ENCODE assay signal across 8 cellular contexts in the genomic region with DNA sequence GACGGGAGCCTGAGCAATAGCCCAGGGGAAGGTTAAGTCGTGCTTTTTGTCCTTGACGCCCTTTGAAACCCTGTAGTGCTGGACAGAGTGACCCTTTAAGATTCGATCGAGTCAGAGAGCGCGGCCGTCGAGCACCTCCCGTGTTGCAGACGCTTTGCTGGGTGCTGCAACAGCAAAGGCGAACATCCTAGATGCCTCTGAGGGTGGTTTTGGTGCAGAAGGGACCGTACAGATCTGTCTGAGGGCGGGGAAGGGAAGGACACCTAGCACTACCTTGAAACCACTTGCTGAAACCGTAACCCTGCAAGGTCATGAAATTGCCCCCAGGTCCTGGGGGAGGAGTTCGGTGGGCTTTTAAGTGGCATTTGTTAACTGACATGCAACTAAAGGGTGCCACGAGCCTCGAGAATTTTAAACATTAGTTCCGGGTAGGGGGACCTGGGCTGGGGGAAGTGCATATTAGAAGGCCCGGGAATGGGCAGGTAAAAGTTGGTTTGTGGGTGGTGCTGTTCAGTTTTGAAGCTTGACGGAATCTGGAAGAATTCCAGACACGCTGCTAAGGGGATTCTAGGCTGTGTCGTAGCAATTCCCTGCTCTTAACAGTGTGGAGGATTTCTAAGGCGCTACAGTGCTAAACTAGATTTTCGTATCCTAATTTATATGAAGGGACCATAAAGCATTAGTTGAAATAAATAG. TPM values are rescaled to one million over a fixed set of nuclear protein-coding genes. Genes with fewer than 3 reads are reported as not detected.
DNase-seq lines count a peak whose midpoint lies in the region; ATAC-seq and TF ChIP-seq lines count a peak whose summit lies in the region.
"Had no signal": no experiment of that assay in that cellular context is flagged by ENCODE, and none has a peak within 500 bp of the region (broad histone marks: within the 10 kb centered on the region; RNA-seq: fewer than 3 reads in every experiment).

No MANE protein-coding gene starts in this region.

- intact Hi-C loops in colonic mucosa (cut with DNase I): loop anchor here (2.0 kb wide), 1 partner anchor 26 kb away; no protein-coding TSS in a partner anchor

- H3K9me2 ChIP-seq in Karpas-422 (replicated peaks; ENCODE audit: insufficient read depth, low read length): no peaks in the 10 kb centered on the region

- peaks cover 20% of the 10 kb centered on the region for H3K36me3 Mint-ChIP-seq in activated naive CD4-positive, alpha-beta T cell treated with anti-CD3 and anti-CD28 coated beads, Interleukin-2, amount 10 ng/mL, durations not matched to agents 7 days and 5 days

- H3K4me2 ChIP-seq in Karpas-422 (ENCODE audit: low read depth, low read length, poor library complexity, severe bottlenecking): peak overlapping the region; percentile 99

- H3K9ac ChIP-seq in Karpas-422 (ENCODE audit: low read length) (peak overlapping the region; percentile 96), colonic mucosa (ENCODE audit: low read depth in 2 of 2, low read length in 2 of 2) (peak overlapping the region; percentile 95 to 97)

- H4K20me1 ChIP-seq in Karpas-422 (ENCODE audit: insufficient read depth, low read depth, low read length): peaks cover 51% of the 10 kb centered on the region

- no peak overlapping the region for H3K4me3 Mint-ChIP-seq in activated naive CD4-positive, alpha-beta T cell treated with anti-CD3 and anti-CD28 coated beads, Interleukin-2, amount 10 ng/mL, durations not matched to agents 7 days and 5 days

- H3K36me3 ChIP-seq in Karpas-422 (ENCODE audit: insufficient read depth, low read length): peaks cover 9% of the 10 kb centered on the region
- no peaks in the 10 kb centered on the region for H3K36me3 ChIP-seq in colonic mucosa

- peaks cover 56% of the 10 kb centered on the region for H3K4me1 Mint-ChIP-seq in activated naive CD4-positive, alpha-beta T cell treated with anti-CD3 and anti-CD28 coated beads, Interleukin-2, amount 10 ng/mL, durations not matched to agents 7 days and 5 days

- H3K27me3 Mint-ChIP-seq in activated naive CD4-positive, alpha-beta T cell treated with anti-CD3 and anti-CD28 coated beads, Interleukin-2, amount 10 ng/mL, durations not matched to agents 7 days and 5 days: no peaks in the 10 kb centered on the region

- H3K9me3 Mint-ChIP-seq in activated naive CD4-positive, alpha-beta T cell treated with anti-CD3 and anti-CD28 coated beads, Interleukin-2, amount 10 ng/mL, durations not matched to agents 7 days and 5 days: no peaks in the 10 kb centered on the region
- H3K9me3 Mint-ChIP-seq: activated naive CD4-positive, alpha-beta T cell treated with anti-CD3 and anti-CD28 coated beads, Interleukin-2, amount 50 U/mL, for 72 hours had no signal

- H3K4me3 ChIP-seq in GM12875 (ENCODE audit: low read depth, low read length): peak overlapping the region; percentile 76
- peak overlapping the region; percentile 97 for H3K4me3 ChIP-seq in Karpas-422 (ENCODE audit: low read length)
- H3K4me3 ChIP-seq in colonic mucosa: peak overlapping the region; percentile 95
- peak overlapping the region; percentile 96 for H3K4me3 ChIP-seq in mononuclear cell (ENCODE audit: low read length)

- DNase-seq in Karpas-422 (peak; percentile 56), colonic mucosa (peak; percentile 49), T1000 (lab: John Stamatoyannopoulos, UW) (no peak)
- no peak for DNase-seq in activated naive CD4-positive, alpha-beta T cell treated with anti-CD3 and anti-CD28 coated beads, Interleukin-2, amount 10 ng/mL, durations not matched to agents 7 days and 5 days

- ATAC-seq in GM21717 (IDR thresholded peaks at IDR 0.05; ENCODE audit: unreplicated experiment): peak; percentile 19

- CTCF ChIA-PET in activated naive CD4-positive, alpha-beta T cell treated with anti-CD3 and anti-CD28 coated beads, Interleukin-2, amount 10 ng/mL, durations not matched to agents 7 days and 5 days (lab: Charles Lee): interaction anchor here (0.6 to 1.4 kb wide), 4 partner anchors 17 to 263 kb away, joined by 3 to 4 read pairs (median 3); partner anchors contain the start of gene TAF3

- H3K27ac ChIP-seq in Karpas-422 (ENCODE audit: low read length): peak overlapping the region; percentile 66
- peak overlapping the region; percentile 60 for H3K27ac ChIP-seq in colonic mucosa

- no peak overlapping the region for H3K27ac Mint-ChIP-seq in activated naive CD4-positive, alpha-beta T cell treated with anti-CD3 and anti-CD28 coated beads, Interleukin-2, amount 10 ng/mL, durations not matched to agents 7 days and 5 days

- H3K79me2 ChIP-seq in Karpas-422 (ENCODE audit: low read length): peaks cover 99% of the 10 kb centered on the region

- no peaks in the 10 kb centered on the region for H3K9me3 ChIP-seq in Karpas-422 (ENCODE audit: low read length)
- H3K9me3 ChIP-seq in colonic mucosa: no peaks in the 10 kb centered on the region
- H3K9me3 ChIP-seq in mononuclear cell (ENCODE audit: low read depth, low read length): no peaks in the 10 kb centered on the region

- TF ChIP-seq CTCF in GM12875 (IDR thresholded peaks at IDR 0.05; ENCODE audit: borderline replicate concordance, insufficient read depth, low read depth, low read length) (no peak), colonic mucosa (IDR thresholded peaks at IDR 0.05) (no peak)

- H3K27me3 ChIP-seq in Karpas-422 (ENCODE audit: low read length): no peaks in the 10 kb centered on the region
- H3K27me3 ChIP-seq in colonic mucosa: no peaks in the 10 kb centered on the region
- H3K27me3 ChIP-seq in mononuclear cell (ENCODE audit: insufficient read depth, low read length): no peaks in the 10 kb centered on the region

- H3K4me1 ChIP-seq in Karpas-422 (ENCODE audit: low read length) (peaks cover 47% of the 10 kb centered on the region), colonic mucosa (peaks cover 26% of the 10 kb centered on the region), mononuclear cell (ENCODE audit: insufficient read depth, low read length) (peaks cover 47% of the 10 kb centered on the region)

- H2AFZ ChIP-seq in Karpas-422 (ENCODE audit: low read length): no peak overlapping the region

RNA-seq across cellular contexts. Expression of gene ATP5F1C, which starts 0.8 kb away (rescaled TPM):
- total RNA-seq in Karpas-422 (2014; rRNA removed; shearing (Covaris generic); ENCODE audit: low replicate concordance): 207 and 291 TPM in 2 replicates
- total RNA-seq in colonic mucosa: 100 to 1,000 TPM; 444 to 610 TPM
- total RNA-seq in mononuclear cell: 303 TPM

RNA-seq across cellular contexts. Expression of gene KIN, which starts 1.0 kb away (rescaled TPM):
- 4.0 and 7.9 TPM in 2 replicates for total RNA-seq in Karpas-422 (2014; rRNA removed; shearing (Covaris generic); ENCODE audit: low replicate concordance)
- total RNA-seq in colonic mucosa: 10 to 100 TPM; 10.9 to 11.6 TPM
- total RNA-seq in mononuclear cell: 7.9 TPM

RNA-seq across cellular contexts. Expression of gene TAF3, which starts 29.5 kb away (rescaled TPM):
- total RNA-seq in Karpas-422 (2014; rRNA removed; shearing (Covaris generic); ENCODE audit: low replicate concordance): 4.5 and 4.7 TPM in 2 replicates
- total RNA-seq in colonic mucosa: 1 to 10 TPM; 4.4 to 6.3 TPM
- 6.7 TPM for total RNA-seq in mononuclear cell

Comparison
In these comparisons a context has a peak if more than half of its experiments do, and no peak if none do; other contexts are left out.
1. DNase-seq: peak in Karpas-422 (single experiment) and colonic mucosa (single experiment); none in T1000 (single experiment) and activated naive CD4-positive, alpha-beta T cell treated with anti-CD3 and anti-CD28 coated beads, Interleukin-2, amount 10 ng/mL, durations not matched to agents 7 days and 5 days (single experiment).
2. Peak in every context shown above with its lines, with median percentiles within 50 percentile points of each other: H3K4me3 ChIP-seq.